ENCODE assay signal across 18 cellular contexts in genomic region chr1:187306671-187307415, GRCh38.
DNase-seq lines count a peak whose midpoint lies in the region; ATAC-seq and TF ChIP-seq lines count a peak whose summit lies in the region.
"Had no signal": no experiment of that assay in that cellular context is flagged by ENCODE, and none has a peak within 500 bp of the region (broad histone marks: within the 10 kb centered on the region; RNA-seq: fewer than 3 reads in every experiment).

No MANE protein-coding gene starts in this region.

- H3K9me3 ChIP-seq in MG63 (no peaks in the 10 kb centered on the region), trophoblast cell (ENCODE audit: insufficient read depth, low read depth, low read length) (no peaks in the 10 kb centered on the region)
- H3K9me3 ChIP-seq: BLaER1 had no signal

- H3K9ac ChIP-seq in trophoblast cell (ENCODE audit: low read length): no peak overlapping the region
- H3K9ac ChIP-seq: BLaER1, KMS-11 had no signal

- no peak overlapping the region for H3K14ac ChIP-seq in trophoblast cell (ENCODE audit: low read length)

- no peak for ATAC-seq in GM21825 (IDR thresholded peaks at IDR 0.05; ENCODE audit: unreplicated experiment)
- ATAC-seq: HepG2 had no signal

- no peak overlapping the region for H2BK12ac ChIP-seq in trophoblast cell (ENCODE audit: low read length)

- no peak overlapping the region for H3K18ac ChIP-seq in trophoblast cell (ENCODE audit: low read length)

- DNase-seq in Daoy (ENCODE audit: low read depth): peak; percentile 25
- peak; percentile 73 for DNase-seq in MG63
- no peak for DNase-seq in trophoblast cell
- DNase-seq in cardiac septum (ENCODE audit: low spot score): no peak
- DNase-seq in middle frontal gyrus (ENCODE audit: extremely low spot score, low spot score): no peak
- no peak for DNase-seq in effector CD8-positive, alpha-beta T cell (lab: John Stamatoyannopoulos, UW)
- DNase-seq: DMS153; H7; MV-4-11; NCI-H1436 treated with DMSO at 0.1 percent for 48 hours; NCI-H524 treated with DMSO at 0.1 percent for 48 hours; NK-92 treated with Interleukin-12 subunit alpha and Interleukin-12 subunit beta, amount 100 ng/mL, for 24 hours; OCI-M1 had no signal

- H3K4me1 ChIP-seq in trophoblast cell (ENCODE audit: control insufficient read depth in 1 of 2, insufficient read depth in 2 of 2, low read length in 2 of 2): no peaks in the 10 kb centered on the region

- H4K91ac ChIP-seq in trophoblast cell (ENCODE audit: low read depth, low read length): no peak overlapping the region

- peak overlapping the region; percentile 76 for H3K27ac ChIP-seq in VCaP
- no peak overlapping the region for H3K27ac ChIP-seq in trophoblast cell (ENCODE audit: low read depth, low read length)
- H3K27ac ChIP-seq: BLaER1, KMS-11 had no signal

- H3K4ac ChIP-seq in trophoblast cell (ENCODE audit: low read depth, low read length): no peak overlapping the region

- H2BK5ac ChIP-seq in trophoblast cell (ENCODE audit: low read depth, low read length, poor library complexity): peak overlapping the region; percentile 13

- no peak overlapping the region for H4K12ac ChIP-seq in trophoblast cell (ENCODE audit: low read depth, low read length)

- no peak overlapping the region for H3K23ac ChIP-seq in trophoblast cell (ENCODE audit: low read length)

- no peak overlapping the region for H2AK5ac ChIP-seq in trophoblast cell (ENCODE audit: low read length)

- H2AFZ ChIP-seq in trophoblast cell (ENCODE audit: insufficient read depth, low read length, poor library complexity): no peak overlapping the region

- intact Hi-C loops in cardiac septum (cut with DNase I): no loop called here

- H3K27me3 ChIP-seq in MG63 (no peaks in the 10 kb centered on the region), trophoblast cell (ENCODE audit: insufficient read depth, low read length) (no peaks in the 10 kb centered on the region)
- H3K27me3 ChIP-seq: BLaER1 had no signal

- H3K4me3 ChIP-seq in MG63 (no peak overlapping the region), trophoblast cell (ENCODE audit: low read depth, low read length) (no peak overlapping the region)
- H3K4me3 ChIP-seq: BLaER1 had no signal

- no peak overlapping the region for H2BK120ac ChIP-seq in trophoblast cell (ENCODE audit: insufficient read depth, low read length, poor library complexity)

- H3K36me3 ChIP-seq in MG63 (no peaks in the 10 kb centered on the region), trophoblast cell (ENCODE audit: control insufficient read depth in 1 of 2, insufficient read depth in 2 of 2, low read length in 2 of 2) (no peaks in the 10 kb centered on the region)
- H3K36me3 ChIP-seq: BLaER1 had no signal

- H3K79me2 ChIP-seq in trophoblast cell (ENCODE audit: control insufficient read depth, insufficient read depth, low read length, poor library complexity): no peaks in the 10 kb centered on the region

- TF ChIP-seq CTCF in VCaP (conservative IDR thresholded peaks at IDR 0.05): no peak

- no peak overlapping the region for H4K8ac ChIP-seq in trophoblast cell (ENCODE audit: low read depth, low read length)

- no peaks in the 10 kb centered on the region for H3K79me1 ChIP-seq in trophoblast cell (ENCODE audit: low read length)

- no CpG with 5 or more reads among the region's 7 CpGs for WGBS in trophoblast cell (ENCODE audit: extremely low coverage, insufficient coverage, insufficient read length)

- H3K4me2 ChIP-seq in trophoblast cell (ENCODE audit: low read length): no peak overlapping the region
- H3K4me2 ChIP-seq: BLaER1, KMS-11 had no signal

Comparison
In these comparisons a context has a peak if more than half of its experiments do, and no peak if none do; other contexts are left out.
1. DNase-seq: peak in Daoy (single experiment) and MG63 (single experiment); none in trophoblast cell (0 of 2), cardiac septum (single experiment), middle frontal gyrus (single experiment) and effector CD8-positive, alpha-beta T cell (single experiment).